22 cellular contexts compared by ENCODE assay signal in the genomic region with DNA sequence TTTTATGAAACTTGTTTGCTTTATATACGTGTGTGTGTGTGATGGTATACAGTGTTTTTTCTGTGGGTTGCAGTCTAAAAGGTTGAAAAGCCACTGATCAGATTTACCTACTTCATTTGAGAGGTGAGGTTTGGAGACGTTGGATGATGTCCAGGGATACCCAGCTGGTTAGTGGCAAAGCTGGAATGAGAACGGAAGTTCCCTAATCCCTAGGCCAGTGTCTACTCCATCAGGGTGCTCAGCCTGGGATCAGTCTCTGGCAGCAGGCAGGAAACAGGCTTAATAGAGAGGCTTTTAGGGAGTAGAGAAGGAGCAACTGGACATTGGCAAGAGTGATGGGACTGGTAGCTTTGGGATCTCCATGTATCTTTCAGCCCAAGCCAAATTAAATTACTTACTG.
DNase-seq lines count a peak whose midpoint lies in the region; ATAC-seq and TF ChIP-seq lines count a peak whose summit lies in the region.
"Had no signal": no experiment of that assay in that cellular context is flagged by ENCODE, and none has a peak within 500 bp of the region (broad histone marks: within the 10 kb centered on the region; RNA-seq: fewer than 3 reads in every experiment).

No MANE protein-coding gene starts in this region.

- H3K36me3 Mint-ChIP-seq in HFFc6 (ENCODE audit: low read depth) = peaks cover 6% of the 10 kb centered on the region; the same call in 1 of the 2 replicates
- peaks cover 29 to 44% (median 36%) of the 10 kb centered on the region in 3 experiments for H3K36me3 Mint-ChIP-seq in H9 (ENCODE audit: insufficient read depth in 1 of 3, low read depth in 3 of 3)

- peaks cover 55% of the 10 kb centered on the region; the same call in 1 of the 2 replicates for H3K4me1 Mint-ChIP-seq in HFFc6 (ENCODE audit: low read depth)
- H3K4me1 Mint-ChIP-seq in H9 = peaks cover 33 to 47% of the 10 kb centered on the region in 2 experiments
- H3K4me1 Mint-ChIP-seq: CD14-positive monocyte had no signal

- H2AFZ ChIP-seq in mammary epithelial cell (ENCODE audit: low read depth, low read length) = no peak overlapping the region
- no peak overlapping the region for H2AFZ ChIP-seq in H9 (ENCODE audit: low read length)

- no peak overlapping the region for H3K27ac Mint-ChIP-seq in HFFc6
- H3K27ac Mint-ChIP-seq in H9 = no peak overlapping the region; a peak in 1 of 7 replicates
- H3K27ac Mint-ChIP-seq: activated naive CD8-positive, alpha-beta T cell; CD14-positive monocyte; T-helper 2 cell treated with Interferon-gamma antibody and Interleukin-4, amounts not matched to agents 5 μg/mL and 100 μg/mL, for 36 hours had no signal

- H2BK15ac ChIP-seq in mesendoderm (replicated peaks; ENCODE audit: low read depth) = no peak overlapping the region
- H2BK15ac ChIP-seq in H9 (ENCODE audit: low read depth, low read length) = no peak overlapping the region

- H2BK20ac ChIP-seq in H9 (ENCODE audit: low read depth, low read length, poor library complexity, severe bottlenecking) = no peak overlapping the region

- no peak overlapping the region for H4K91ac ChIP-seq in H9 (ENCODE audit: insufficient read length, low read depth, low read length)

- H3K18ac ChIP-seq in mesendoderm (ENCODE audit: low read length) (no peak overlapping the region), H9 (ENCODE audit: insufficient read length, low read depth, low read length) (no peak overlapping the region)

- intact Hi-C loops in mammary epithelial cell (cut with micrococcal nuclease) = no loop called here

- H3K14ac ChIP-seq in H9 (ENCODE audit: insufficient read depth, low read length) = no peak overlapping the region

- dilution Hi-C loops in mammary epithelial cell (cut with HindIII; ENCODE audit: low sequenced_read_pairs) = loop anchor here (5.0 kb wide), 1 partner anchor 64 kb away; no protein-coding TSS in a partner anchor

- H3K56ac ChIP-seq in mesendoderm (ENCODE audit: low read length) (no peak overlapping the region), H9 (ENCODE audit: insufficient read length, low read depth, low read length) (no peak overlapping the region)

- H3K9me3 Mint-ChIP-seq in HFFc6 = peaks cover 17% of the 10 kb centered on the region
- H3K9me3 Mint-ChIP-seq in H9 = peaks cover 2 to 3% of the 10 kb centered on the region in 2 experiments; a peak in 3 of 5 replicates
- H3K9me3 Mint-ChIP-seq: activated T-cell treated with anti-CD3 and anti-CD28 coated beads, Interleukin-2, amount 50 U/mL, for 4 hours; T-helper 2 cell treated with Interferon-gamma antibody and Interleukin-4, amounts not matched to agents 5 μg/mL and 100 μg/mL, for 36 hours had no signal

- peak overlapping the region; percentile 33; the same call in 1 of the 2 replicates for H3K27ac ChIP-seq in 22Rv1
- H3K27ac ChIP-seq in mesendoderm (ENCODE audit: low read depth, low read length) = no peak overlapping the region
- no peak overlapping the region for H3K27ac ChIP-seq in mammary epithelial cell (ENCODE audit: insufficient read depth, low read depth, low read length)
- H3K27ac ChIP-seq in H9 (ENCODE audit: insufficient read length, low read depth, low read length) = no peak overlapping the region
- H3K27ac ChIP-seq: KMS-11, neutrophil, SK-N-MC, suprapubic skin had no signal

- H3K4me3 Mint-ChIP-seq in HFFc6 (peak overlapping the region; percentile 18; the same call in 1 of the 2 replicates), H9 (no peak overlapping the region)
- H3K4me3 Mint-ChIP-seq: activated naive CD8-positive, alpha-beta T cell; activated T-cell treated with anti-CD3 and anti-CD28 coated beads, Interleukin-2, amount 50 U/mL, for 4 hours; CD14-positive monocyte; T-helper 2 cell treated with Interferon-gamma antibody and Interleukin-4, amounts not matched to agents 5 μg/mL and 100 μg/mL, for 36 hours had no signal

- H4K5ac ChIP-seq in mesendoderm (ENCODE audit: low read length) (no peak overlapping the region), H9 (ENCODE audit: insufficient read length, low read depth, low read length) (no peak overlapping the region)

- TF ChIP-seq CTCF in 22Rv1 (IDR thresholded peaks at IDR 0.05) (no peak), HFFc6 (IDR thresholded peaks at IDR 0.05) (no peak), mammary epithelial cell (conservative IDR thresholded peaks at IDR 0.05 in 1 of 2, IDR thresholded peaks at IDR 0.05 in 1 of 2; ENCODE audit: extremely low read depth in 1 of 2, insufficient read depth in 1 of 2, low read depth in 1 of 2, low read length in 2 of 2) (no peak), H9 (conservative IDR thresholded peaks at IDR 0.05) (no peak)

- H3K27me3 Mint-ChIP-seq in HFFc6 (ENCODE audit: insufficient read depth) (peaks cover 8% of the 10 kb centered on the region; the same call in 1 of the 2 replicates), H9 (ENCODE audit: low read depth) (no peaks in the 10 kb centered on the region)
- H3K27me3 Mint-ChIP-seq: activated naive CD8-positive, alpha-beta T cell had no signal

- H3K79me2 ChIP-seq in mesendoderm (ENCODE audit: control insufficient read depth, insufficient read depth, low read length) (peaks cover 14% of the 10 kb centered on the region), mammary epithelial cell (ENCODE audit: insufficient read depth, low read length) (no peaks in the 10 kb centered on the region), H9 (ENCODE audit: insufficient read depth, low read length) (peaks cover 22% of the 10 kb centered on the region; the same call in 1 of the 2 replicates)

- no peaks in the 10 kb centered on the region for H3K23me2 ChIP-seq in H9 (ENCODE audit: insufficient read length, low read depth, low read length, poor library complexity, severe bottlenecking)

- H3K4me1 ChIP-seq in adipocyte (ENCODE audit: control insufficient read depth, insufficient read depth, low read length) (peaks cover 17% of the 10 kb centered on the region), mesendoderm (ENCODE audit: control insufficient read depth, low read depth, low read length) (no peaks in the 10 kb centered on the region), mammary epithelial cell (ENCODE audit: insufficient read depth, low read length) (no peaks in the 10 kb centered on the region), H9 (ENCODE audit: insufficient read depth, low read length) (peaks cover 3% of the 10 kb centered on the region; the same call in 1 of the 2 replicates)
- H3K4me1 ChIP-seq: suprapubic skin had no signal

- H2BK5ac ChIP-seq in mesendoderm (ENCODE audit: low read length) = no peak overlapping the region
- no peak overlapping the region for H2BK5ac ChIP-seq in H9 (ENCODE audit: insufficient read length, low read length)

- H3K36me3 ChIP-seq in adipocyte (ENCODE audit: control insufficient read depth, insufficient read depth, low read length, severe bottlenecking) (no peaks in the 10 kb centered on the region), mesendoderm (ENCODE audit: control insufficient read depth, insufficient read depth, low read length) (no peaks in the 10 kb centered on the region), mammary epithelial cell (ENCODE audit: insufficient read depth, low read length) (no peaks in the 10 kb centered on the region)
- H3K36me3 ChIP-seq: neutrophil, suprapubic skin had no signal

- H2BK12ac ChIP-seq in H9 (ENCODE audit: insufficient read length, low read depth, low read length) = no peak overlapping the region

- H2AK5ac ChIP-seq in mesendoderm (ENCODE audit: low read length) (no peak overlapping the region), H9 (ENCODE audit: insufficient read length, low read length) (no peak overlapping the region)

- no peak overlapping the region for H3K4me3 ChIP-seq in adipocyte (ENCODE audit: low read length)
- no peak overlapping the region for H3K4me3 ChIP-seq in mesendoderm (ENCODE audit: low read length)
- no peak overlapping the region for H3K4me3 ChIP-seq in mammary epithelial cell (replicated peaks in 1 of 3; ENCODE audit: insufficient read depth in 1 of 3, low read depth in 2 of 3, low read length in 3 of 3)
- H3K4me3 ChIP-seq: SK-N-MC, suprapubic skin had no signal

- ATAC-seq in HG03565 (IDR thresholded peaks at IDR 0.05; ENCODE audit: unreplicated experiment) = no peak
- ATAC-seq: activated T-cell treated with anti-CD3 and anti-CD28 coated beads, Interleukin-2, amount 50 U/mL, for 4 hours had no signal

- DNase-seq in HFFc6 (no peak), adipocyte (ENCODE audit: low read depth) (peak; percentile 12), mesendoderm (no peak), mammary epithelial cell (no peak), H9 (no peak), midbrain (lab: John Stamatoyannopoulos, UW) (no peak)
- DNase-seq: ACHN; activated CD4-positive, CD25-positive, alpha-beta regulatory T cell; activated T-cell treated with anti-CD3 and anti-CD28 coated beads, Interleukin-2, amount 50 U/mL, for 4 hours; DMS79 treated with DMSO at 0.1 percent for 48 hours; NCI-H1092 treated with DMSO at 0.1 percent for 48 hours; NCI-H2081 treated with DMSO at 0.1 percent for 48 hours; NCI-H748 treated with DMSO at 0.1 percent for 48 hours had no signal

- H3K23ac ChIP-seq in mesendoderm (ENCODE audit: low read length) = peak overlapping the region; percentile 15
- H3K23ac ChIP-seq in H9 (ENCODE audit: insufficient read length, low read depth, low read length) = no peak overlapping the region

- H4K20me1 ChIP-seq in mammary epithelial cell (ENCODE audit: insufficient read depth, low read length) = no peaks in the 10 kb centered on the region
- no peaks in the 10 kb centered on the region for H4K20me1 ChIP-seq in H9 (ENCODE audit: control insufficient read depth, insufficient read depth, insufficient read length)

- H3K79me1 ChIP-seq in mesendoderm (ENCODE audit: low read length) (peaks cover 6% of the 10 kb centered on the region), H9 (ENCODE audit: insufficient read depth, low read depth, low read length, poor library complexity, severe bottlenecking) (peaks cover 6% of the 10 kb centered on the region)

- no peak overlapping the region for H2BK120ac ChIP-seq in mesendoderm (ENCODE audit: low read depth, low read length)
- H2BK120ac ChIP-seq in H9 (ENCODE audit: low read depth, low read length, poor library complexity, severe bottlenecking) = no peak overlapping the region

- WGBS in mesendoderm (ENCODE audit: extremely low coverage, insufficient coverage, low lambda C conversion rate) = no CpG with 5 or more reads among the region's 3 CpGs
- 59% methylated on average over 3 of the region's 3 CpGs for WGBS in mammary epithelial cell (ENCODE audit: low coverage, missing lambda C conversion rate)
- WGBS in H9 (ENCODE audit: extremely low coverage, insufficient read length, low lambda C conversion rate) = no CpG with 5 or more reads among the region's 3 CpGs

- H3K9me3 ChIP-seq in adipocyte (ENCODE audit: control insufficient read depth, low read length) = no peaks in the 10 kb centered on the region
- no peaks in the 10 kb centered on the region for H3K9me3 ChIP-seq in mammary epithelial cell (replicated peaks; ENCODE audit: insufficient read depth, low read length)
- no peaks in the 10 kb centered on the region for H3K9me3 ChIP-seq in H9 (ENCODE audit: control insufficient read depth, low read depth, low read length)
- H3K9me3 ChIP-seq: neutrophil, suprapubic skin had no signal

- H3K27me3 ChIP-seq in adipocyte (replicated peaks; ENCODE audit: control insufficient read depth, insufficient read depth, low read length) (no peaks in the 10 kb centered on the region), mesendoderm (ENCODE audit: insufficient read depth, low read length, poor library complexity) (no peaks in the 10 kb centered on the region), mammary epithelial cell (ENCODE audit: insufficient read depth, low read length) (no peaks in the 10 kb centered on the region), H9 (ENCODE audit: insufficient read depth, low read length) (no peaks in the 10 kb centered on the region)
- H3K27me3 ChIP-seq: neutrophil, suprapubic skin had no signal

- H3K9ac ChIP-seq in adipocyte (ENCODE audit: low read length) = no peak overlapping the region
- H3K9ac ChIP-seq in mesendoderm (ENCODE audit: low read length) = no peak overlapping the region
- no peak overlapping the region for H3K9ac ChIP-seq in mammary epithelial cell (ENCODE audit: insufficient read depth, low read length)
- no peak overlapping the region for H3K9ac ChIP-seq in H9 (ENCODE audit: extremely low read depth, insufficient read length, low read length)
- H3K9ac ChIP-seq: KMS-11 had no signal

- H3K4me2 ChIP-seq in mesendoderm (ENCODE audit: low read length) (no peak overlapping the region), mammary epithelial cell (ENCODE audit: insufficient read depth, low read depth, low read length) (no peak overlapping the region), H9 (ENCODE audit: insufficient read depth, insufficient read length, low read length) (no peak overlapping the region)
- H3K4me2 ChIP-seq: KMS-11 had no signal

- in situ Hi-C loops in mammary epithelial cell (cut with MboI; ENCODE audit: low sequenced_read_pairs in 2 of 2) = no loop called here

- H4K8ac ChIP-seq in mesendoderm (ENCODE audit: low read depth, low read length) (no peak overlapping the region), H9 (replicated peaks; ENCODE audit: insufficient read length, low read depth, low read length) (no peak overlapping the region)

- no peak overlapping the region for H3K4ac ChIP-seq in mesendoderm (ENCODE audit: low read depth, low read length)
- H3K4ac ChIP-seq in H9 (ENCODE audit: low read depth, low read length) = no peak overlapping the region

- no TSS peak for BruUV-seq in mammary epithelial cell (replicated peaks; lab: Mats Ljungman, UMichigan)

- CTCF ChIA-PET in mammary epithelial cell (lab: Charles Lee; ENCODE audit: low non-redundant PET) = no interaction called here

- no peak overlapping the region for H3T11ph ChIP-seq in H9 (ENCODE audit: low read length)
